In the genomic region with DNA sequence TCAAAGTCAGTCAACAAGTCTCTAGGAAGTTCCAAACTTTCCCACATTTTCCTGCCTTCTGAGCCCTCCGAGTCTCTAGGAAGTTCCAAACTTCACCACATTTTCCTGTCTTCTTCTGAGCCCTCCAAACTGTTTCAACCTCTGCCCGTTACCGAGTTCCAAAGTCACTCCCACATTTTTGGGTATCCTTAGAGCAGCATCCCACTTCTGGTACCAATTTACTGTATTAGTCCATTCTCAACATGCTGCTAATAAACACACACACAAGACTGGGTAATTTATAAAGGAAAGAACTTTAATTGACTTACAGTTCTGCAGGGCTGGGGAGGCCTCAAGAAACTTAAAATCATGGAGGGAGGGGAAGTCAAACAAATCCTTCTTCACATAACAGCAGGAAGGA, we compare ENCODE assay signal across 8 cellular contexts.
"Had no signal": no experiment of that assay in that cellular context is flagged by ENCODE, and none has a peak within 500 bp of the region (broad histone marks: within the 10 kb centered on the region; RNA-seq: fewer than 3 reads in every experiment).

No MANE protein-coding gene starts in this region.

- DNase-seq: GDM1, GF-D8 had no signal

- ATAC-seq: GM12878 had no signal

- H3K4me3 ChIP-seq: GM12878 had no signal

- FAIRE-seq: G401.6, GM12878, GM12891, GM12892, GM18507, GM19239 had no signal
